ENCODE assay signal across 24 cellular contexts in the genomic region with DNA sequence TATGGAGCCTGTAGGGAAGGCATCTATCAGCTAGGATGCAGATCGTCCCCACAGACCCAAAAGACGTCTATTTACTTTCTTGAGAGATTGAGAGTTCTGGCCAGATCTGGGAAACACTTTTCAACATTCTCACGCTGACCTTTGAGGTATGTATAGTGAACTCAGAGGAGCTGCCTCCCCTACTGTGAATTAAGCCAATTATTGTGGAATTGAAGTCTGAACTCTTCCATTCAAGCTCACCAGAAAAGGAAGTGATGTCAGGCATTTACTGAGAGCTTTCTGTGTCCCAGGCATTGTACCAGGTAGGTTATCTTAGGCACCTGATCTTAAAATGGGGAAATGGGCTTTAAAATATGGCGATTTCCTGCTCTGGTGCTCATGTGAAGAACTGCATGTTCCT.
DNase-seq lines count a peak whose midpoint lies in the region; ATAC-seq, FAIRE-seq and TF ChIP-seq lines count a peak whose summit lies in the region.
"Had no signal": no experiment of that assay in that cellular context is flagged by ENCODE, and none has a peak within 500 bp of the region (broad histone marks: within the 10 kb centered on the region; RNA-seq: fewer than 3 reads in every experiment).

No MANE protein-coding gene starts in this region.

- no peaks in the 10 kb centered on the region for H3K79me2 ChIP-seq in GM12878 (ENCODE audit: control insufficient read depth, insufficient read depth, low read length)
- no peaks in the 10 kb centered on the region for H3K79me2 ChIP-seq in mesendoderm (ENCODE audit: control insufficient read depth, insufficient read depth, low read length)

- SMC1A ChIA-PET in GM12878 (lab: Charles Lee; ENCODE audit: uncharacterized antibody, unreplicated experiment) = interaction anchor here (1.5 kb wide), 1 partner anchor 12 kb away, joined by 3 read pairs; no protein-coding TSS in a partner anchor

- no peak overlapping the region for H2BK120ac ChIP-seq in mesendoderm (ENCODE audit: low read depth, low read length)

- H2AFZ ChIP-seq in GM12878 (ENCODE audit: control insufficient read depth, low read depth, low read length) = no peak overlapping the region
- H2AFZ ChIP-seq: GM23248 had no signal

- no peaks in the 10 kb centered on the region for H3K79me1 ChIP-seq in mesendoderm (ENCODE audit: low read length)

- H3K23ac ChIP-seq in mesendoderm (ENCODE audit: low read length) = no peak overlapping the region

- H3K27ac Mint-ChIP-seq in osteocyte (ENCODE audit: unreplicated experiment) = no peak overlapping the region
- no peak overlapping the region for H3K27ac Mint-ChIP-seq in stimulated activated memory B cell treated with anti-CD40 and anti-IgM and Interleukin-4, amounts not matched to agents 10 μg/mL and 1 μg/mL and 100 μg/mL, for 72 hours
- H3K27ac Mint-ChIP-seq: B cell; CD4-positive, CD25-positive, alpha-beta regulatory T cell; CD8-positive, alpha-beta T cell had no signal

- H3K4me1 ChIP-seq in A673 (ENCODE audit: insufficient read depth, low read length, poor library complexity, severe bottlenecking) (no peaks in the 10 kb centered on the region), GM12878 (ENCODE audit: control insufficient read depth, insufficient read depth, low read length) (no peaks in the 10 kb centered on the region), mesendoderm (ENCODE audit: control insufficient read depth, low read depth, low read length) (no peaks in the 10 kb centered on the region)
- H3K4me1 ChIP-seq: A549, BLaER1, Caco-2 had no signal

- H3K4me3 ChIP-seq in A673 (ENCODE audit: low read depth, low read length, poor library complexity, severe bottlenecking) = no peak overlapping the region
- H3K4me3 ChIP-seq in GM12878 = no peak overlapping the region
- H3K4me3 ChIP-seq in mesendoderm (ENCODE audit: low read length) = no peak overlapping the region
- H3K4me3 ChIP-seq: A549, BLaER1, GM23248 had no signal

- H3K27me3 ChIP-seq in A673 (replicated peaks; ENCODE audit: insufficient read depth, low read depth, low read length, poor library complexity) (no peaks in the 10 kb centered on the region), GM12878 (replicated peaks in 1 of 2; ENCODE audit: control insufficient read depth in 2 of 2, insufficient read depth in 2 of 2, low read length in 1 of 2) (no peaks in the 10 kb centered on the region), mesendoderm (ENCODE audit: insufficient read depth, low read length, poor library complexity) (no peaks in the 10 kb centered on the region)
- H3K27me3 ChIP-seq: BLaER1 had no signal

- no peaks in the 10 kb centered on the region for H3K4me1 Mint-ChIP-seq in osteocyte (ENCODE audit: unreplicated experiment)
- H3K4me1 Mint-ChIP-seq in stimulated activated memory B cell treated with anti-CD40 and anti-IgM and Interleukin-4, amounts not matched to agents 10 μg/mL and 1 μg/mL and 100 μg/mL, for 72 hours = no peaks in the 10 kb centered on the region
- H3K4me1 Mint-ChIP-seq: B cell; CD4-positive, CD25-positive, alpha-beta regulatory T cell had no signal

- TF ChIP-seq CTCF in A673 (conservative IDR thresholded peaks at IDR 0.05; ENCODE audit: low read depth, low read length) = no peak
- TF ChIP-seq CTCF in GM12878 (IDR thresholded peaks at IDR 0.05 in 2 of 3, conservative IDR thresholded peaks at IDR 0.05 in 1 of 3; ENCODE audit: control insufficient read depth in 2 of 3, extremely low read depth in 1 of 3, insufficient read depth in 1 of 3, low read depth in 3 of 3, low read length in 3 of 3) = no peak
- no peak for TF ChIP-seq CTCF in osteocyte (IDR thresholded peaks at IDR 0.05)

- 27% methylated on average over 4 of the region's 4 CpGs for WGBS in GM12878 (ENCODE audit: insufficient coverage, insufficient replicate concordance, low lambda C conversion rate, missing lambda C conversion rate)
- WGBS in mesendoderm (ENCODE audit: extremely low coverage, insufficient coverage, low lambda C conversion rate) = no CpG with 5 or more reads among the region's 4 CpGs

- H3K4me2 ChIP-seq in GM12878 (ENCODE audit: control insufficient read depth, insufficient read depth) = no peak overlapping the region
- no peak overlapping the region for H3K4me2 ChIP-seq in mesendoderm (ENCODE audit: low read length)
- H3K4me2 ChIP-seq: A549, BLaER1 had no signal

- no peaks in the 10 kb centered on the region for H3K36me3 Mint-ChIP-seq in osteocyte (ENCODE audit: unreplicated experiment)
- no peaks in the 10 kb centered on the region for H3K36me3 Mint-ChIP-seq in stimulated activated memory B cell treated with anti-CD40 and anti-IgM and Interleukin-4, amounts not matched to agents 10 μg/mL and 1 μg/mL and 100 μg/mL, for 72 hours
- H3K36me3 Mint-ChIP-seq: CD4-positive, CD25-positive, alpha-beta regulatory T cell; CD8-positive, alpha-beta T cell had no signal

- no peak overlapping the region for H3K18ac ChIP-seq in mesendoderm (ENCODE audit: low read length)

- POLR2A ChIA-PET in A673 (lab: Charles Lee; ENCODE audit: low non-redundant PET) (interaction anchor here (0.6 kb wide), 1 partner anchor 457 kb away, joined by 34 read pairs; no protein-coding TSS in a partner anchor), GM12878 (lab: Charles Lee) (no interaction called here)

- no peaks in the 10 kb centered on the region for H4K20me1 ChIP-seq in GM12878 (ENCODE audit: control insufficient read depth, insufficient read depth)
- H4K20me1 ChIP-seq: BLaER1 had no signal

- no peak overlapping the region for H2BK15ac ChIP-seq in mesendoderm (replicated peaks; ENCODE audit: low read depth)

- no peaks in the 10 kb centered on the region for H3K9me3 Mint-ChIP-seq in osteocyte (ENCODE audit: unreplicated experiment)
- no peaks in the 10 kb centered on the region for H3K9me3 Mint-ChIP-seq in stimulated activated memory B cell treated with anti-CD40 and anti-IgM and Interleukin-4, amounts not matched to agents 10 μg/mL and 1 μg/mL and 100 μg/mL, for 72 hours
- H3K9me3 Mint-ChIP-seq: CD8-positive, alpha-beta T cell had no signal

- TF ChIP-seq RAD21 in GM12878 (IDR thresholded peaks at IDR 0.05; ENCODE audit: insufficient read depth, low read depth, low read length) = no peak

- H3K27ac ChIP-seq in A673 (ENCODE audit: low read depth, low read length, poor library complexity, severe bottlenecking) (no peak overlapping the region), GM12878 (ENCODE audit: control insufficient read depth, insufficient read depth) (no peak overlapping the region), mesendoderm (ENCODE audit: low read depth, low read length) (no peak overlapping the region)
- H3K27ac ChIP-seq: A549, BLaER1, C4-2B, GM23248 had no signal

- H2AK5ac ChIP-seq in mesendoderm (ENCODE audit: low read length) = no peak overlapping the region

- no peak overlapping the region for H4K8ac ChIP-seq in mesendoderm (ENCODE audit: low read depth, low read length)

- RAD21 ChIA-PET in GM12878 (lab: Charles Lee; ENCODE audit: unreplicated experiment) = no interaction called here

- TF ChIP-seq POLR2A in GM12891 (IDR thresholded peaks at IDR 0.05; ENCODE audit: low read depth, low read length) (no peak), GM12878 (IDR thresholded peaks at IDR 0.05; ENCODE audit: low read depth, low read length) (no peak)

- H3K36me3 ChIP-seq in A673 (ENCODE audit: insufficient read depth, low read length, poor library complexity, severe bottlenecking) = no peaks in the 10 kb centered on the region
- no peaks in the 10 kb centered on the region for H3K36me3 ChIP-seq in GM12878 (ENCODE audit: control insufficient read depth in 2 of 2, insufficient read depth in 2 of 2, low read length in 1 of 2)
- H3K36me3 ChIP-seq in mesendoderm (ENCODE audit: control insufficient read depth, insufficient read depth, low read length) = no peaks in the 10 kb centered on the region
- H3K36me3 ChIP-seq: BLaER1 had no signal

- CTCF ChIA-PET in A673 (lab: Charles Lee) = no interaction called here
- CTCF ChIA-PET in GM12878 (lab: Yijun Ruan, JAX) = interaction anchor here (1.2 kb wide), 1 partner anchor 10 kb away, joined by 3 read pairs; no protein-coding TSS in a partner anchor

- TF ChIP-seq EP300 in GM12878 (IDR thresholded peaks at IDR 0.05; ENCODE audit: borderline replicate concordance in 1 of 2, control insufficient read depth in 1 of 2, low read depth in 2 of 2, low read length in 2 of 2) = no peak

- no peak overlapping the region for H2BK5ac ChIP-seq in mesendoderm (ENCODE audit: low read length)

- H3K4me3 Mint-ChIP-seq in osteocyte (ENCODE audit: unreplicated experiment) = no peak overlapping the region
- no peak overlapping the region for H3K4me3 Mint-ChIP-seq in stimulated activated memory B cell treated with anti-CD40 and anti-IgM and Interleukin-4, amounts not matched to agents 10 μg/mL and 1 μg/mL and 100 μg/mL, for 72 hours
- H3K4me3 Mint-ChIP-seq: B cell; CD4-positive, CD25-positive, alpha-beta regulatory T cell; CD8-positive, alpha-beta T cell had no signal

- FAIRE-seq in GM12891 (lab: Jason Lieb, UNC) (no peak), GM12878 (lab: Jason Lieb, UNC) (no peak)
- FAIRE-seq: A549, G401.6, GM12892, GM19239, H1 had no signal

- DNase-seq in A673 (ENCODE audit: low spot score) = peak; percentile 50
- DNase-seq in GM12891 (ENCODE audit: insufficient read length, low spot score) = no peak
- DNase-seq in GM12878 (ENCODE audit: low read depth, low spot score) = no peak
- peak; percentile 53 for DNase-seq in mesendoderm
- DNase-seq in osteocyte (ENCODE audit: extremely low spot score, unreplicated experiment) = no peak
- DNase-seq: 8988T; Caco-2; CD8-positive, alpha-beta T cell; DMS 273 treated with DMSO at 0.1 percent for 48 hours; DND-41; GM23248; H7; HCEC 1CT had no signal

- no peak overlapping the region for H3K4ac ChIP-seq in mesendoderm (ENCODE audit: low read depth, low read length)

- ATAC-seq in GM12878 = no peak
- ATAC-seq in HG02588 (IDR thresholded peaks at IDR 0.05; ENCODE audit: unreplicated experiment) = no peak
- ATAC-seq in stimulated activated memory B cell treated with anti-CD40 and anti-IgM and Interleukin-4, amounts not matched to agents 10 μg/mL and 1 μg/mL and 100 μg/mL, for 72 hours = no peak
- ATAC-seq: A549; CD8-positive, alpha-beta T cell had no signal

- intact Hi-C loops in A673 (cut with micrococcal nuclease; ENCODE audit: unreplicated experiment) = no loop called here
- intact Hi-C loops in GM12878 (cut with micrococcal nuclease; ENCODE audit: unreplicated experiment) = no loop called here

- in situ Hi-C loops in GM12878 (cut with MboI) = no loop called here

- H3K9me3 ChIP-seq in A673 (ENCODE audit: low read depth, low read length, poor library complexity, severe bottlenecking) (no peaks in the 10 kb centered on the region), GM12878 (replicated peaks; ENCODE audit: control insufficient read depth, insufficient read depth, low read length) (no peaks in the 10 kb centered on the region; the same call in 2 of the 3 replicates)
- H3K9me3 ChIP-seq: A549, BLaER1, Caco-2 had no signal

- no TSS peak for BruUV-seq in A673 (replicated peaks; lab: Mats Ljungman, UMichigan)
- BruUV-seq in GM12878 (replicated peaks; lab: Mats Ljungman, UMichigan) = no TSS peak

- H3K56ac ChIP-seq in mesendoderm (ENCODE audit: low read length) = no peak overlapping the region

- H4K5ac ChIP-seq in mesendoderm (ENCODE audit: low read length) = no peak overlapping the region

- H3K27me3 Mint-ChIP-seq in osteocyte (ENCODE audit: unreplicated experiment) = peaks cover 10% of the 10 kb centered on the region
- H3K27me3 Mint-ChIP-seq in stimulated activated memory B cell treated with anti-CD40 and anti-IgM and Interleukin-4, amounts not matched to agents 10 μg/mL and 1 μg/mL and 100 μg/mL, for 72 hours = peaks cover 18% of the 10 kb centered on the region

- no peak overlapping the region for H3K9ac ChIP-seq in GM12878 (ENCODE audit: control insufficient read depth, insufficient read depth, low read length)
- no peak overlapping the region for H3K9ac ChIP-seq in mesendoderm (ENCODE audit: low read length)
- H3K9ac ChIP-seq: BLaER1, GM23248 had no signal

Comparison
In these comparisons a context has a peak if more than half of its experiments do, and no peak if none do; other contexts are left out.
1. DNase-seq: peak in A673 (single experiment) and mesendoderm (single experiment); none in GM12891 (single experiment), GM12878 (single experiment) and osteocyte (single experiment).